15 cellular contexts compared by ENCODE assay signal in genomic region chr9:3962467-3962866, GRCh38.
DNase-seq lines count a peak whose midpoint lies in the region; ATAC-seq, FAIRE-seq and TF ChIP-seq lines count a peak whose summit lies in the region.
"Had no signal": no experiment of that assay in that cellular context is flagged by ENCODE, and none has a peak within 500 bp of the region (broad histone marks: within the 10 kb centered on the region; RNA-seq: fewer than 3 reads in every experiment).

No MANE protein-coding gene starts in this region.

- no peaks in the 10 kb centered on the region for H3K27me3 ChIP-seq in mesenchymal stem cell (ENCODE audit: control insufficient read depth in 1 of 2, insufficient read depth in 1 of 2, low read length in 2 of 2)
- H3K27me3 ChIP-seq: Peyer's patch, vagina had no signal

- 62% methylated on average over 2 of the region's 3 CpGs for WGBS in mesenchymal stem cell

- no peak for FAIRE-seq in H54 (lab: Jason Lieb, UNC)
- FAIRE-seq: GM19239 had no signal

- H3K9me3 Mint-ChIP-seq in Calu3 (ENCODE audit: low read depth, unreplicated experiment) (no peaks in the 10 kb centered on the region), brain (peaks cover 0 to 7% (median 2%) of the 10 kb centered on the region in 5 experiments)
- H3K9me3 Mint-ChIP-seq: activated naive CD8-positive, alpha-beta T cell treated with anti-CD3 and anti-CD28 coated beads, Interleukin-2, amount 50 U/mL, for 24 hours had no signal

- no peak overlapping the region for H2AK5ac ChIP-seq in mesenchymal stem cell (ENCODE audit: low read length, severe bottlenecking)

- H2BK5ac ChIP-seq in mesenchymal stem cell (ENCODE audit: low read depth, low read length, poor library complexity, severe bottlenecking): no peak overlapping the region

- peaks cover 2% of the 10 kb centered on the region for H3K4me1 ChIP-seq in mesenchymal stem cell (ENCODE audit: control insufficient read depth, insufficient read depth, low read depth, low read length)
- H3K4me1 ChIP-seq: Peyer's patch had no signal

- no peak overlapping the region for H3K14ac ChIP-seq in mesenchymal stem cell (ENCODE audit: low read length in 2 of 2)

- peak overlapping the region; percentile 79 for H3K9ac ChIP-seq in mesenchymal stem cell (ENCODE audit: low read length)

- intact Hi-C loops in Calu3 (cut with micrococcal nuclease; ENCODE audit: unreplicated experiment): loop anchor here (10.0 kb wide), 1 partner anchor 262 kb away; no protein-coding TSS in a partner anchor

- H2AFZ ChIP-seq in mesenchymal stem cell (ENCODE audit: low read depth, low read length): no peak overlapping the region

- no peak for TF ChIP-seq POLR2A in H54 (IDR thresholded peaks at IDR 0.05; ENCODE audit: low read depth, low read length)

- H3K4me1 Mint-ChIP-seq in Calu3 (ENCODE audit: low read depth, unreplicated experiment): peaks cover 22% of the 10 kb centered on the region
- peaks cover 62% of the 10 kb centered on the region for H3K4me1 Mint-ChIP-seq in brain
- H3K4me1 Mint-ChIP-seq: activated naive CD8-positive, alpha-beta T cell treated with anti-CD3 and anti-CD28 coated beads, Interleukin-2, amount 50 U/mL, for 24 hours; naive thymus-derived CD4-positive, alpha-beta T cell had no signal

- H3K4me2 ChIP-seq in mesenchymal stem cell (ENCODE audit: low read length, poor library complexity, severe bottlenecking): no peak overlapping the region

- no TSS peak for BruUV-seq in Calu3 (replicated peaks; lab: Mats Ljungman, UMichigan)

- H3K36me3 Mint-ChIP-seq in Calu3 (ENCODE audit: insufficient read depth, unreplicated experiment) (peaks cover 13% of the 10 kb centered on the region), brain (no peaks in the 10 kb centered on the region)
- H3K36me3 Mint-ChIP-seq: naive thymus-derived CD4-positive, alpha-beta T cell had no signal

- in situ Hi-C loops in GM13976 (cut with MboI; ENCODE audit: low sequenced_read_pairs, unreplicated experiment): no loop called here

- peaks cover 11% of the 10 kb centered on the region for H3K79me1 ChIP-seq in mesenchymal stem cell (replicated peaks; ENCODE audit: low read length, poor library complexity, severe bottlenecking)

- H3K27ac ChIP-seq in mesenchymal stem cell (ENCODE audit: low read length, poor library complexity, severe bottlenecking): peak overlapping the region; percentile 30
- H3K27ac ChIP-seq: Peyer's patch had no signal

- H3K4me3 Mint-ChIP-seq in Calu3 (ENCODE audit: low read depth, unreplicated experiment) (peak overlapping the region; percentile 15), brain (peak overlapping the region in 4 of 5 experiments; percentile 0 to 67 (median 8))
- H3K4me3 Mint-ChIP-seq: activated naive CD8-positive, alpha-beta T cell treated with anti-CD3 and anti-CD28 coated beads, Interleukin-2, amount 50 U/mL, for 24 hours; naive thymus-derived CD4-positive, alpha-beta T cell had no signal

- no peak for DNase-seq in Calu3
- peak; percentile 86 for DNase-seq in M059J (ENCODE audit: low read depth)
- DNase-seq in mesenchymal stem cell: peak; percentile 90
- DNase-seq in GM13976 (ENCODE audit: low spot score): no peak
- DNase-seq in H54 (ENCODE audit: insufficient read length, low spot score): no peak
- DNase-seq in stimulated activated CD8-positive, alpha-beta memory T cell treated with anti-CD3 and anti-CD28 coated beads, Interleukin-4, amount 100 ng/mL, for 48 hours: no peak
- DNase-seq: activated CD4-positive, alpha-beta T cell treated with anti-CD3 and anti-CD28 coated beads, Interleukin-2, amount 50 U/mL, for 1 hour; activated naive CD8-positive, alpha-beta T cell treated with anti-CD3 and anti-CD28 coated beads, Interleukin-2, amount 50 U/mL, for 24 hours; naive thymus-derived CD4-positive, alpha-beta T cell; Peyer's patch; stimulated activated CD4-positive, alpha-beta T cell treated with anti-CD3 and anti-CD28 coated beads, Interleukin-4, amount 100 ng/mL, for 24 hours had no signal

- peak overlapping the region in 1 of 2 experiments; percentile 48 for H3K4ac ChIP-seq in mesenchymal stem cell (ENCODE audit: low read depth in 1 of 2, low read length in 2 of 2)

- peak overlapping the region; percentile 83 for H2BK120ac ChIP-seq in mesenchymal stem cell (ENCODE audit: low read depth, low read length)

- H3K27me3 Mint-ChIP-seq in Calu3 (ENCODE audit: unreplicated experiment): no peaks in the 10 kb centered on the region
- no peaks in the 10 kb centered on the region for H3K27me3 Mint-ChIP-seq in brain
- H3K27me3 Mint-ChIP-seq: activated naive CD8-positive, alpha-beta T cell treated with anti-CD3 and anti-CD28 coated beads, Interleukin-2, amount 50 U/mL, for 24 hours had no signal

- ATAC-seq in GM21423 (IDR thresholded peaks at IDR 0.05; ENCODE audit: unreplicated experiment): no peak
- ATAC-seq: activated naive CD8-positive, alpha-beta T cell treated with anti-CD3 and anti-CD28 coated beads, Interleukin-2, amount 50 U/mL, for 24 hours; naive thymus-derived CD4-positive, alpha-beta T cell had no signal

- peak overlapping the region; percentile 68 to 82 for H2BK12ac ChIP-seq in mesenchymal stem cell (ENCODE audit: low read length in 2 of 2)

- H3K18ac ChIP-seq in mesenchymal stem cell (ENCODE audit: low read depth in 1 of 2, low read length in 2 of 2): no peak overlapping the region

- peak overlapping the region; percentile 90 for H4K91ac ChIP-seq in mesenchymal stem cell (ENCODE audit: low read length)

- TF ChIP-seq CTCF in Calu3 (IDR thresholded peaks at IDR 0.05; ENCODE audit: unreplicated experiment) (no peak), brain (conservative IDR thresholded peaks at IDR 0.05) (no peak), GM13976 (IDR thresholded peaks at IDR 0.05; ENCODE audit: borderline replicate concordance, control extremely low read depth, extremely low read depth, insufficient read depth, missing control alignments) (no peak)

- H4K8ac ChIP-seq in mesenchymal stem cell (ENCODE audit: low read length): peak overlapping the region; percentile 52

- no peaks in the 10 kb centered on the region for H3K9me3 ChIP-seq in mesenchymal stem cell (ENCODE audit: control insufficient read depth, low read length)
- H3K9me3 ChIP-seq: Peyer's patch, vagina had no signal

- CTCF ChIA-PET in Calu3 (lab: Charles Lee): interaction anchor here (0.6 to 0.9 kb wide), 2 partner anchors 11 to 19 kb away, joined by 3 to 5 read pairs; no protein-coding TSS in a partner anchor

- no peak overlapping the region for H3K23ac ChIP-seq in mesenchymal stem cell (ENCODE audit: low read length in 2 of 2)

- no peaks in the 10 kb centered on the region for H3K36me3 ChIP-seq in mesenchymal stem cell (ENCODE audit: control insufficient read depth in 1 of 2, insufficient read depth in 2 of 2, low read depth in 1 of 2, low read length in 2 of 2)
- H3K36me3 ChIP-seq: Peyer's patch, vagina had no signal

- no peak overlapping the region for H2BK15ac ChIP-seq in mesenchymal stem cell (ENCODE audit: low read depth, poor library complexity, severe bottlenecking)

- H3K4me3 ChIP-seq in mesenchymal stem cell (ENCODE audit: insufficient read depth in 1 of 2, low read depth in 1 of 2, low read length in 2 of 2): peak overlapping the region in 1 of 2 experiments; percentile 25
- H3K4me3 ChIP-seq: Peyer's patch, vagina had no signal

- no peak overlapping the region for H3K27ac Mint-ChIP-seq in Calu3 (ENCODE audit: unreplicated experiment)
- peak overlapping the region; percentile 26 to 84 (median 67) for H3K27ac Mint-ChIP-seq in brain
- H3K27ac Mint-ChIP-seq: activated naive CD8-positive, alpha-beta T cell treated with anti-CD3 and anti-CD28 coated beads, Interleukin-2, amount 50 U/mL, for 24 hours; naive thymus-derived CD4-positive, alpha-beta T cell had no signal

Comparison
In these comparisons a context has a peak if more than half of its experiments do, and no peak if none do; other contexts are left out.
1. DNase-seq: peak in M059J (single experiment) and mesenchymal stem cell (single experiment); none in Calu3 (single experiment), GM13976 (single experiment), H54 (single experiment) and stimulated activated CD8-positive, alpha-beta memory T cell treated with anti-CD3 and anti-CD28 coated beads, Interleukin-4, amount 100 ng/mL, for 48 hours (single experiment).